Comparison of ENCODE assay signal across 20 cellular contexts in genomic region chr18:49875155-49875554, GRCh38.
A peak's percentile ranks its signal among the peaks of the same experiment; 100 is the strongest.
DNase-seq lines count a peak whose midpoint lies in the region; ATAC-seq, FAIRE-seq and TF ChIP-seq lines count a peak whose summit lies in the region.
"Had no signal": no experiment of that assay in that cellular context is flagged by ENCODE, and none has a peak within 500 bp of the region (broad histone marks: within the 10 kb centered on the region; RNA-seq: fewer than 3 reads in every experiment).

No MANE protein-coding gene starts in this region.

- no peaks in the 10 kb centered on the region for H3K27me3 ChIP-seq in endodermal cell (ENCODE audit: control insufficient read depth, insufficient read depth, low read length, poor library complexity, severe bottlenecking)
- no peaks in the 10 kb centered on the region for H3K27me3 ChIP-seq in HepG2 (ENCODE audit: control insufficient read depth in 1 of 2, insufficient read depth in 2 of 2, low read length in 2 of 2)
- H3K27me3 ChIP-seq: BE2C had no signal

- H3K9ac ChIP-seq in endodermal cell (ENCODE audit: extremely low read depth, low read length, poor library complexity, severe bottlenecking) (no peak overlapping the region), HepG2 (ENCODE audit: insufficient read depth, low read depth, low read length) (no peak overlapping the region)
- H3K9ac ChIP-seq: GM23248 had no signal

- H3K4me3 Mint-ChIP-seq in endodermal cell = no peak overlapping the region
- H3K4me3 Mint-ChIP-seq: CD4-positive, CD25-positive, alpha-beta regulatory T cell; CD8-positive, alpha-beta memory T cell; IgD-negative memory B cell had no signal

- no peaks in the 10 kb centered on the region for H4K20me1 ChIP-seq in HepG2 (ENCODE audit: insufficient read depth, low read length)

- no peak for ATAC-seq in HepG2
- ATAC-seq in HG03565 (IDR thresholded peaks at IDR 0.05; ENCODE audit: unreplicated experiment) = no peak

- TF ChIP-seq CTCF in HEK293 (tag by site-specific recombination; IDR thresholded peaks at IDR 0.05) (no peak), endodermal cell (conservative IDR thresholded peaks at IDR 0.05) (no peak), HepG2 (CRISPR knock-in tag; IDR thresholded peaks at IDR 0.05) (no peak)

- BruUV-seq in HepG2 (replicated peaks; lab: Mats Ljungman, UMichigan) = no TSS peak

- H3K4me3 ChIP-seq in HEK293 (ENCODE audit: low read depth, low read length) (no peak overlapping the region), endodermal cell (ENCODE audit: low read length) (no peak overlapping the region), HepG2 (replicated peaks in 1 of 3; ENCODE audit: insufficient read depth in 1 of 3, low read depth in 2 of 3, low read length in 3 of 3) (no peak overlapping the region)
- H3K4me3 ChIP-seq: GM23248, HAP-1 had no signal

- H3K4me1 ChIP-seq in HEK293 (ENCODE audit: control insufficient read depth, insufficient read depth, low read length) (no peaks in the 10 kb centered on the region), endodermal cell (ENCODE audit: control insufficient read depth, insufficient read depth, low read length) (no peaks in the 10 kb centered on the region), HepG2 (ENCODE audit: insufficient read depth, low read length) (no peaks in the 10 kb centered on the region)
- H3K4me1 ChIP-seq: BE2C, HAP-1 had no signal

- no peaks in the 10 kb centered on the region for H3K79me2 ChIP-seq in HepG2 (ENCODE audit: insufficient read depth, low read length)

- 94 to 95% methylated on average over 3 of the region's 3 CpGs for WGBS in endodermal cell (ENCODE audit: insufficient coverage in 1 of 2, insufficient read length in 1 of 2), 2 experiments
- 100% methylated on average over 2 of the region's 3 CpGs for WGBS in HepG2 (ENCODE audit: low lambda C conversion rate)

- TF ChIP-seq RAD21 in HepG2 (CRISPR knock-in tag; IDR thresholded peaks at IDR 0.05) = no peak

- no peaks in the 10 kb centered on the region for H3K9me3 Mint-ChIP-seq in endodermal cell
- H3K9me3 Mint-ChIP-seq: CD8-positive, alpha-beta memory T cell; IgD-negative memory B cell had no signal

- no peak for DNase-seq in endodermal cell
- DNase-seq in HepG2 (ENCODE audit: low spot score) = no peak
- no peak for DNase-seq in AG20443 (ENCODE audit: low spot score)
- DNase-seq in SHP77 treated with DMSO at 0.1 percent for 48 hours (lab: John Stamatoyannopoulos, UW) = no peak
- DNase-seq: BE2C; C1 segment of cervical spinal cord; CD4-positive, CD25-positive, alpha-beta regulatory T cell; CD8-positive, alpha-beta memory T cell; COR-L47; DMS53; DND-41; EL; GM23248 had no signal

- intact Hi-C loops in HepG2 (cut with micrococcal nuclease; ENCODE audit: unreplicated experiment) = no loop called here

- FAIRE-seq in HepG2 (lab: Jason Lieb, UNC) = no peak
- FAIRE-seq: GM12891, GM19239, HTR-8/SVneo had no signal

- no peak for TF ChIP-seq POLR2A in HepG2 (IDR thresholded peaks at IDR 0.05; ENCODE audit: insufficient read depth in 1 of 2, low read depth in 2 of 2, low read length in 2 of 2)

- peaks cover 12% of the 10 kb centered on the region for H3K27me3 Mint-ChIP-seq in endodermal cell (ENCODE audit: insufficient read depth)

- H3K36me3 ChIP-seq in HEK293 (ENCODE audit: control insufficient read depth in 2 of 2, insufficient read depth in 1 of 2, low read length in 2 of 2) (no peaks in the 10 kb centered on the region), endodermal cell (ENCODE audit: control insufficient read depth, insufficient read depth, low read length) (no peaks in the 10 kb centered on the region), HepG2 (replicated peaks in 1 of 2; ENCODE audit: control insufficient read depth in 1 of 2, insufficient read depth in 2 of 2, low read length in 2 of 2) (peaks cover 8 to 36% of the 10 kb centered on the region in 2 experiments; a peak in 4 of 5 replicates)
- H3K36me3 ChIP-seq: BE2C, HAP-1 had no signal

- in situ Hi-C loops in HepG2 (cut with HindIII; ENCODE audit: extremely low pct_ligation_motif_present, low pct_unique_long_range_greater_than_20kb) = no loop called here

- H3K27ac ChIP-seq in HEK293 (ENCODE audit: extremely low read depth, low read depth, low read length) (no peak overlapping the region), endodermal cell (ENCODE audit: low read depth, low read length) (peak overlapping the region; percentile 40), HepG2 (ENCODE audit: extremely low read length, insufficient read depth, low read length) (no peak overlapping the region)
- H3K27ac ChIP-seq: GM23248 had no signal

- H3K4me1 Mint-ChIP-seq in endodermal cell = no peaks in the 10 kb centered on the region
- H3K4me1 Mint-ChIP-seq: CD4-positive, CD25-positive, alpha-beta regulatory T cell; CD8-positive, alpha-beta memory T cell; IgD-negative memory B cell had no signal

- no peaks in the 10 kb centered on the region for H3K36me3 Mint-ChIP-seq in endodermal cell (ENCODE audit: low read depth)
- H3K36me3 Mint-ChIP-seq: CD4-positive, CD25-positive, alpha-beta regulatory T cell; CD8-positive, alpha-beta memory T cell; IgD-negative memory B cell had no signal

- H3K9me3 ChIP-seq in HEK293 (ENCODE audit: control insufficient read depth, insufficient read depth, low read depth, low read length) = no peaks in the 10 kb centered on the region
- no peaks in the 10 kb centered on the region for H3K9me3 ChIP-seq in endodermal cell (ENCODE audit: control insufficient read depth, low read length)
- H3K9me3 ChIP-seq in HepG2 (ENCODE audit: low read length) = no peaks in the 10 kb centered on the region
- H3K9me3 ChIP-seq: BE2C, HAP-1 had no signal

- H3K27ac Mint-ChIP-seq in endodermal cell = no peak overlapping the region
- H3K27ac Mint-ChIP-seq: CD8-positive, alpha-beta memory T cell; IgD-negative memory B cell had no signal

- CTCF ChIA-PET in HEK293 (lab: Yijun Ruan, JAX) = interaction anchor here (0.6 kb wide), 1 partner anchor 904 kb away, joined by 4 read pairs; no protein-coding TSS in a partner anchor
- CTCF ChIA-PET in HepG2 (lab: Yijun Ruan, JAX; ENCODE audit: low intra/inter-chr PET ratio, low total read pairs) = no interaction called here

- POLR2A ChIA-PET in HEK293 (lab: Yijun Ruan, JAX) (no interaction called here), HepG2 (lab: Yijun Ruan, JAX) (no interaction called here)

- no peak overlapping the region for H3K4me2 ChIP-seq in HepG2 (ENCODE audit: low read depth, low read length)

- H2AFZ ChIP-seq in HepG2 (ENCODE audit: low read length) = no peak overlapping the region
- H2AFZ ChIP-seq: GM23248 had no signal

- TF ChIP-seq EP300 in HepG2 (IDR thresholded peaks at IDR 0.05; ENCODE audit: low read depth in 2 of 2, low read length in 2 of 2) (no peak), HepG2 (CRISPR knock-in tag; IDR thresholded peaks at IDR 0.05; ENCODE audit: borderline replicate concordance) (no peak)

TF ChIP-seq in HEK293, 187 proteins besides CTCF, POLR2A, EP300 and RAD21:
- no peak for TF ChIP-seq ZBTB44 (tag by site-specific recombination; IDR thresholded peaks at IDR 0.05)
- no peak for TF ChIP-seq ZNF2 (tag by site-specific recombination; IDR thresholded peaks at IDR 0.05)
- 0 out of 2 replicates have a peak, but pooled peaks have one; percentile 51 for TF ChIP-seq ZIC2 (tag by site-specific recombination; IDR thresholded peaks at IDR 0.05)
TF ChIP-seq in HEK293: peak in this region for 1.

TF ChIP-seq in HepG2, 621 proteins besides CTCF, POLR2A, EP300 and RAD21:
- TF ChIP-seq MYPOP (CRISPR knock-in tag; IDR thresholded peaks at IDR 0.05) = no peak
- no peak for TF ChIP-seq ZNF737 (CRISPR knock-in tag; IDR thresholded peaks at IDR 0.05; ENCODE audit: borderline replicate concordance)
- TF ChIP-seq NR2F6 (IDR thresholded peaks at IDR 0.05) = 0 out of 2 replicates have a peak, but pooled peaks have one; percentile 18
- TF ChIP-seq NR2F6 (CRISPR knock-in tag; IDR thresholded peaks at IDR 0.05) = no peak
- TF ChIP-seq ZNF263 (CRISPR knock-in tag; IDR thresholded peaks at IDR 0.05) = peak; percentile 77; the same call in 1 of the 2 replicates
